10 cellular contexts compared by ENCODE assay signal in genomic region chr2:97911210-97911921, GRCh38.
DNase-seq lines count a peak whose midpoint lies in the region; ATAC-seq and TF ChIP-seq lines count a peak whose summit lies in the region.
"Had no signal": no experiment of that assay in that cellular context is flagged by ENCODE, and none has a peak within 500 bp of the region (broad histone marks: within the 10 kb centered on the region; RNA-seq: fewer than 3 reads in every experiment).

No MANE protein-coding gene starts in this region.

- ATAC-seq in GM21515 (IDR thresholded peaks at IDR 0.05; ENCODE audit: unreplicated experiment): peak; percentile 60
- no peak for ATAC-seq in effector memory CD8-positive, alpha-beta T cell (replicated peaks)

- no peak overlapping the region for H3K4me3 ChIP-seq in HL-60 (replicated peaks; ENCODE audit: insufficient read depth, low read length)
- H3K4me3 ChIP-seq in cardiac fibroblast (replicated peaks in 1 of 2; ENCODE audit: low read depth in 2 of 2, low read length in 2 of 2): no peak overlapping the region
- no peak overlapping the region for H3K4me3 ChIP-seq in uterus

- intact Hi-C loops in uterus (cut with DNase I; ENCODE audit: low total_unique reads): no loop called here
- intact Hi-C loops in activated naive CD4-positive, alpha-beta T cell treated with anti-CD3 and anti-CD28 coated beads for 36 hours (cut with micrococcal nuclease): no loop called here

- no peak for TF ChIP-seq CTCF in HL-60 (IDR thresholded peaks at IDR 0.05; ENCODE audit: insufficient read depth, low read length)
- no peak for TF ChIP-seq CTCF in cardiac fibroblast (IDR thresholded peaks at IDR 0.05; ENCODE audit: low read depth, low read length)
- no peak for TF ChIP-seq CTCF in uterus (IDR thresholded peaks at IDR 0.05)

- no peak overlapping the region for H3K4me3 Mint-ChIP-seq in effector memory CD8-positive, alpha-beta T cell
- H3K4me3 Mint-ChIP-seq in activated naive CD4-positive, alpha-beta T cell treated with anti-CD3 and anti-CD28 coated beads for 36 hours: no peak overlapping the region

- no peaks in the 10 kb centered on the region for H3K27me3 ChIP-seq in HL-60 (ENCODE audit: insufficient read depth, poor library complexity, severe bottlenecking)
- no peaks in the 10 kb centered on the region for H3K27me3 ChIP-seq in uterus

- no peak overlapping the region for H3K27ac Mint-ChIP-seq in effector memory CD8-positive, alpha-beta T cell
- H3K27ac Mint-ChIP-seq in activated naive CD4-positive, alpha-beta T cell treated with anti-CD3 and anti-CD28 coated beads for 36 hours: no peak overlapping the region

- CTCF ChIA-PET in activated naive CD4-positive, alpha-beta T cell treated with anti-CD3 and anti-CD28 coated beads for 36 hours (lab: Charles Lee): no interaction called here

- no peaks in the 10 kb centered on the region for H3K9me3 Mint-ChIP-seq in effector memory CD8-positive, alpha-beta T cell
- no peaks in the 10 kb centered on the region for H3K9me3 Mint-ChIP-seq in activated naive CD4-positive, alpha-beta T cell treated with anti-CD3 and anti-CD28 coated beads for 36 hours

- no peak for TF ChIP-seq POLR2A in uterus (IDR thresholded peaks at IDR 0.05)

- no peaks in the 10 kb centered on the region for H3K9me3 ChIP-seq in uterus

- no peaks in the 10 kb centered on the region for H3K27me3 Mint-ChIP-seq in effector memory CD8-positive, alpha-beta T cell
- no peaks in the 10 kb centered on the region for H3K27me3 Mint-ChIP-seq in activated naive CD4-positive, alpha-beta T cell treated with anti-CD3 and anti-CD28 coated beads for 36 hours (ENCODE audit: low read depth)

- no peaks in the 10 kb centered on the region for H3K36me3 ChIP-seq in uterus

- peak; percentile 83 for DNase-seq in ELR (ENCODE audit: low read depth)
- DNase-seq in HL-60 (ENCODE audit: low read depth in 1 of 2, low spot score in 1 of 2): peak; percentile 49 to 87
- DNase-seq in cardiac fibroblast (ENCODE audit: low read depth in 2 of 2): peak; percentile 4 to 64
- no peak for DNase-seq in effector memory CD8-positive, alpha-beta T cell
- no peak for DNase-seq in uterus
- DNase-seq in NCI-H2029 (lab: John Stamatoyannopoulos, UW): no peak
- DNase-seq in activated naive CD4-positive, alpha-beta T cell treated with anti-CD3 and anti-CD28 coated beads for 36 hours: no peak
- DNase-seq: DMS79 treated with DMSO at 0.1 percent for 48 hours, NCI-H1417 had no signal

- peak overlapping the region; percentile 33 for H3K27ac ChIP-seq in HL-60 (replicated peaks)
- H3K27ac ChIP-seq in uterus: no peak overlapping the region

- H3K4me1 Mint-ChIP-seq in effector memory CD8-positive, alpha-beta T cell (ENCODE audit: low read depth in 2 of 2): peaks cover 17 to 40% of the 10 kb centered on the region in 2 donors
- H3K4me1 Mint-ChIP-seq in activated naive CD4-positive, alpha-beta T cell treated with anti-CD3 and anti-CD28 coated beads for 36 hours (ENCODE audit: low read depth): peaks cover 28% of the 10 kb centered on the region

- H3K4me1 ChIP-seq in uterus: no peaks in the 10 kb centered on the region

- H3K36me3 Mint-ChIP-seq in effector memory CD8-positive, alpha-beta T cell (ENCODE audit: insufficient read depth): peaks cover 7% of the 10 kb centered on the region
- peaks cover 23% of the 10 kb centered on the region for H3K36me3 Mint-ChIP-seq in activated naive CD4-positive, alpha-beta T cell treated with anti-CD3 and anti-CD28 coated beads for 36 hours (ENCODE audit: low read depth)

Comparison
In these comparisons a context has a peak if more than half of its experiments do, and no peak if none do; other contexts are left out.
1. DNase-seq: peak in ELR (single experiment), HL-60 (2 of 2) and cardiac fibroblast (2 of 2); none in effector memory CD8-positive, alpha-beta T cell (0 of 3), uterus (0 of 2), NCI-H2029 (single experiment) and activated naive CD4-positive, alpha-beta T cell treated with anti-CD3 and anti-CD28 coated beads for 36 hours (single experiment).